In genomic region chr11:14336507-14337503, GRCh38 we compare ENCODE assay signal across 8 cellular contexts. TPM values are rescaled to one million over a fixed set of nuclear protein-coding genes. Genes with fewer than 3 reads are reported as not detected.
DNase-seq lines count a peak whose midpoint lies in the region; ATAC-seq, FAIRE-seq and TF ChIP-seq lines count a peak whose summit lies in the region.
"Had no signal": no experiment of that assay in that cellular context is flagged by ENCODE, and none has a peak within 500 bp of the region (broad histone marks: within the 10 kb centered on the region; RNA-seq: fewer than 3 reads in every experiment).

No MANE protein-coding gene starts in this region.

- no peak overlapping the region for H3K18ac ChIP-seq in trophoblast cell (ENCODE audit: low read length)

- WGBS in trophoblast cell (ENCODE audit: extremely low coverage, insufficient coverage, insufficient read length): no CpG with 5 or more reads among the region's 2 CpGs

- H2BK12ac ChIP-seq in trophoblast cell (ENCODE audit: low read length): no peak overlapping the region

- H3K27me3 ChIP-seq in trophoblast cell (ENCODE audit: insufficient read depth, low read length): no peaks in the 10 kb centered on the region

- H3K23ac ChIP-seq in trophoblast cell (ENCODE audit: low read length): no peak overlapping the region

- no peak overlapping the region for H2BK120ac ChIP-seq in trophoblast cell (ENCODE audit: insufficient read depth, low read length, poor library complexity)

- no peaks in the 10 kb centered on the region for H3K9me3 ChIP-seq in trophoblast cell (ENCODE audit: insufficient read depth, low read depth, low read length)

- no peak overlapping the region for H2AK5ac ChIP-seq in trophoblast cell (ENCODE audit: low read length)

- peaks cover 3% of the 10 kb centered on the region in 2 experiments for H3K4me1 ChIP-seq in trophoblast cell (ENCODE audit: control insufficient read depth in 1 of 2, insufficient read depth in 2 of 2, low read length in 2 of 2)

- ATAC-seq in GM19023 (IDR thresholded peaks at IDR 0.05; ENCODE audit: unreplicated experiment) (no peak), GM21526 (IDR thresholded peaks at IDR 0.05; ENCODE audit: low FRiP score, unreplicated experiment) (no peak)

- H3K27ac ChIP-seq in trophoblast cell (ENCODE audit: low read depth, low read length): no peak overlapping the region

- no peaks in the 10 kb centered on the region for H3K36me3 ChIP-seq in trophoblast cell (ENCODE audit: control insufficient read depth in 1 of 2, insufficient read depth in 2 of 2, low read length in 2 of 2)

- H4K12ac ChIP-seq in trophoblast cell (ENCODE audit: low read depth, low read length): no peak overlapping the region

- no peak overlapping the region for H4K8ac ChIP-seq in trophoblast cell (ENCODE audit: low read depth, low read length)

- H2BK5ac ChIP-seq in trophoblast cell (ENCODE audit: low read depth, low read length, poor library complexity): no peak overlapping the region

- no peak overlapping the region for H3K4ac ChIP-seq in trophoblast cell (ENCODE audit: low read depth, low read length)

- H3K4me3 ChIP-seq in trophoblast cell (ENCODE audit: low read depth, low read length): no peak overlapping the region

- no peak overlapping the region for H3K4me2 ChIP-seq in trophoblast cell (ENCODE audit: low read length)

- H3K79me2 ChIP-seq in trophoblast cell (ENCODE audit: control insufficient read depth, insufficient read depth, low read length, poor library complexity): peaks cover 8% of the 10 kb centered on the region

- TF ChIP-seq POLR2A in GM12892 (IDR thresholded peaks at IDR 0.05; ENCODE audit: low read depth, low read length): no peak

- no peak overlapping the region for H3K9ac ChIP-seq in trophoblast cell (ENCODE audit: low read length)

- no peaks in the 10 kb centered on the region for H3K79me1 ChIP-seq in trophoblast cell (ENCODE audit: low read length)

- H2AFZ ChIP-seq in trophoblast cell (ENCODE audit: insufficient read depth, low read length, poor library complexity): no peak overlapping the region

- H3K14ac ChIP-seq in trophoblast cell (ENCODE audit: low read length): no peak overlapping the region

- no peak overlapping the region for H4K91ac ChIP-seq in trophoblast cell (ENCODE audit: low read depth, low read length)

- FAIRE-seq in GM12892 (lab: Jason Lieb, UNC): peak; percentile 85

- no peak for DNase-seq in GM12892 (ENCODE audit: insufficient read length)
- peak; percentile 70 for DNase-seq in dermis blood vessel endothelial cell
- DNase-seq in trophoblast cell: peak; percentile 35 to 69
- no peak for DNase-seq in COR-L47 (lab: John Stamatoyannopoulos, UW)
- DNase-seq: NCI-H2029 had no signal

TF ChIP-seq in PFSK-1, 5 proteins besides CTCF, POLR2A, EP300 and RAD21:
- TF ChIP-seq, protein P1, sequence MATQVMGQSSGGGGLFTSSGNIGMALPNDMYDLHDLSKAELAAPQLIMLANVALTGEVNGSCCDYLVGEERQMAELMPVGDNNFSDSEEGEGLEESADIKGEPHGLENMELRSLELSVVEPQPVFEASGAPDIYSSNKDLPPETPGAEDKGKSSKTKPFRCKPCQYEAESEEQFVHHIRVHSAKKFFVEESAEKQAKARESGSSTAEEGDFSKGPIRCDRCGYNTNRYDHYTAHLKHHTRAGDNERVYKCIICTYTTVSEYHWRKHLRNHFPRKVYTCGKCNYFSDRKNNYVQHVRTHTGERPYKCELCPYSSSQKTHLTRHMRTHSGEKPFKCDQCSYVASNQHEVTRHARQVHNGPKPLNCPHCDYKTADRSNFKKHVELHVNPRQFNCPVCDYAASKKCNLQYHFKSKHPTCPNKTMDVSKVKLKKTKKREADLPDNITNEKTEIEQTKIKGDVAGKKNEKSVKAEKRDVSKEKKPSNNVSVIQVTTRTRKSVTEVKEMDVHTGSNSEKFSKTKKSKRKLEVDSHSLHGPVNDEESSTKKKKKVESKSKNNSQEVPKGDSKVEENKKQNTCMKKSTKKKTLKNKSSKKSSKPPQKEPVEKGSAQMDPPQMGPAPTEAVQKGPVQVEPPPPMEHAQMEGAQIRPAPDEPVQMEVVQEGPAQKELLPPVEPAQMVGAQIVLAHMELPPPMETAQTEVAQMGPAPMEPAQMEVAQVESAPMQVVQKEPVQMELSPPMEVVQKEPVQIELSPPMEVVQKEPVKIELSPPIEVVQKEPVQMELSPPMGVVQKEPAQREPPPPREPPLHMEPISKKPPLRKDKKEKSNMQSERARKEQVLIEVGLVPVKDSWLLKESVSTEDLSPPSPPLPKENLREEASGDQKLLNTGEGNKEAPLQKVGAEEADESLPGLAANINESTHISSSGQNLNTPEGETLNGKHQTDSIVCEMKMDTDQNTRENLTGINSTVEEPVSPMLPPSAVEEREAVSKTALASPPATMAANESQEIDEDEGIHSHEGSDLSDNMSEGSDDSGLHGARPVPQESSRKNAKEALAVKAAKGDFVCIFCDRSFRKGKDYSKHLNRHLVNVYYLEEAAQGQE (IDR thresholded peaks at IDR 0.05; ENCODE audit: insufficient read depth in 1 of 2, low read depth in 2 of 2, low read length in 2 of 2): no peak
- peak; percentile 22; the same call in 1 of the 2 replicates for TF ChIP-seq TAF1 (IDR thresholded peaks at IDR 0.05; ENCODE audit: borderline replicate concordance, insufficient read depth, low read length)

RNA-seq across cellular contexts. Expression of gene RRAS2, which starts 22.2 kb away (rescaled TPM):
- 38.0 TPM for polyA plus RNA-seq in GM12892 (2012; ENCODE audit: missing spikeins)
- 43.2 TPM for polyA plus RNA-seq in PFSK-1 (2012; ENCODE audit: insufficient read length, low read depth)
- 112 and 173 TPM in 2 replicates for total RNA-seq in dermis blood vessel endothelial cell
- polyA plus RNA-seq in trophoblast cell (2013): 51.8 and 54.1 TPM in 2 replicates

Comparison
In these comparisons a context has a peak if more than half of its experiments do, and no peak if none do; other contexts are left out.
1. DNase-seq: peak in dermis blood vessel endothelial cell (single experiment) and trophoblast cell (2 of 2); none in GM12892 (single experiment) and COR-L47 (single experiment).